9 cellular contexts compared by ENCODE assay signal in the genomic region with DNA sequence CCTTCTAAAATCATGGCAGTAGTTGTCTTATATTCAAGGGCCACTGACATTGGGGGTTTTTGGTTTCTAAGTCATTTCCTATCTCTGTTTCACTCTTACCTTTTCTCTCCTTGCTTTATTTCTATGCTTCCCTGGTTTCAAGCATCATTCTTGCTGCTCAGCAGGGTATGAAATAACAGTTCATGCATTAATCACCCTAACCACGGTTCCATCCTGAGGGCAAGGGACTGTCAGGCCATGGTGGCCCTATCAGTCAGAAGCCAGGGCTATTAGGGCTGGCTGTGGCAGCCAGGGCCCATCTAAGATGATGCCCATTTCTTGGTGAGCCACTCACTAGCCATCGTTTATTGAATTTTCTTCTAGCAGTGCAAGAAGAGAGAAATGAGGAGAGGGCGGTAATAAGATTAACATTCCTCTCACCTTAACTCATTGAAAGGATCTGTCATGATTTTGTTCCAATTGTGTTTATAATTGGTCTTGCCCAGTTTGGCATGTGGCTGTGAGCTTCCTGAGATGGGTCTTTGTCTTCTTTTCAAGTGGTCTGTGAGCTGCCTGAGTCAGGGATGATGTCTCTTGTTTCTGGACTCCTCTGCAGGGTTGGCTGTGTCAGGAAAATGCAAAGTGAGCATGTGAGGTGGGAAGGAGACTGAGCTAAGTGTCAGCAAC. TPM values are rescaled to one million over a fixed set of nuclear protein-coding genes. Genes with fewer than 3 reads are reported as not detected.
A peak's percentile ranks its signal among the peaks of the same experiment; 100 is the strongest.
DNase-seq lines count a peak whose midpoint lies in the region; ATAC-seq and TF ChIP-seq lines count a peak whose summit lies in the region.
"Had no signal": no experiment of that assay in that cellular context is flagged by ENCODE, and none has a peak within 500 bp of the region (broad histone marks: within the 10 kb centered on the region; RNA-seq: fewer than 3 reads in every experiment).

No MANE protein-coding gene starts in this region.

- CTCF ChIA-PET in SK-N-SH (lab: Yijun Ruan, JAX), result interaction anchor here (0.6 to 1.4 kb wide), 5 partner anchors 13 to 175 kb away, joined by 3 to 5 read pairs (median 3); no protein-coding TSS in a partner anchor

- H3K36me3 ChIP-seq in SK-N-SH (replicated peaks in 1 of 2; ENCODE audit: control insufficient read depth in 1 of 2, insufficient read depth in 2 of 2, low read length in 1 of 2) (no peaks in the 10 kb centered on the region), mucosa of rectum (ENCODE audit: control insufficient read depth in 2 of 2, insufficient read depth in 2 of 2, low read length in 2 of 2) (no peaks in the 10 kb centered on the region), BE2C (no peaks in the 10 kb centered on the region; the same call in 1 of the 2 replicates)
- H3K36me3 ChIP-seq: left lung had no signal

- no peaks in the 10 kb centered on the region for H4K20me1 ChIP-seq in SK-N-SH (ENCODE audit: insufficient read depth)

- H3K9ac ChIP-seq in SK-N-SH (no peak overlapping the region), mucosa of rectum (ENCODE audit: low read depth in 1 of 2, low read length in 2 of 2) (peak overlapping the region in 1 of 2 donors; percentile 34)

- peaks cover 30 to 41% of the 10 kb centered on the region in 2 experiments for H3K4me1 ChIP-seq in SK-N-SH (ENCODE audit: control insufficient read depth in 1 of 2, insufficient read depth in 2 of 2, low read depth in 1 of 2, low read length in 1 of 2)
- peaks cover 55 to 74% of the 10 kb centered on the region in 2 donors for H3K4me1 ChIP-seq in mucosa of rectum (ENCODE audit: control insufficient read depth in 2 of 2, insufficient read depth in 2 of 2, low read length in 2 of 2)
- H3K4me1 ChIP-seq in BE2C, result peaks cover 8% of the 10 kb centered on the region; the same call in 1 of the 2 replicates

- H3K9me2 ChIP-seq in SK-N-SH, result no peaks in the 10 kb centered on the region

- no peaks in the 10 kb centered on the region; the same call in 1 of the 2 replicates for H3K79me2 ChIP-seq in SK-N-SH (ENCODE audit: insufficient read depth)

- 0 out of 4 replicates have a peak, but pooled peaks of 1 of the 2 experiments have one; percentile 12 for TF ChIP-seq EP300 in SK-N-SH (IDR thresholded peaks at IDR 0.05; ENCODE audit: borderline replicate concordance in 1 of 2, low read depth in 1 of 2, low read length in 1 of 2)

- DNase-seq in SK-N-SH (no peak), BE2C (no peak), DMS79 treated with DMSO at 0.1 percent for 48 hours (lab: John Stamatoyannopoulos, UW) (no peak), C1 segment of cervical spinal cord (lab: John Stamatoyannopoulos, UW) (no peak), NCI-H2107 (lab: John Stamatoyannopoulos, UW) (no peak)
- DNase-seq: left lung had no signal

- no peak for TF ChIP-seq POLR2A in GM18505 (IDR thresholded peaks at IDR 0.05; ENCODE audit: borderline replicate concordance, extremely low read depth, insufficient read depth, insufficient read length)

- H3K9me3 ChIP-seq in SK-N-SH, result no peaks in the 10 kb centered on the region
- H3K9me3 ChIP-seq in mucosa of rectum (ENCODE audit: control insufficient read depth in 2 of 2, low read length in 2 of 2), result no peaks in the 10 kb centered on the region
- no peaks in the 10 kb centered on the region for H3K9me3 ChIP-seq in BE2C
- H3K9me3 ChIP-seq: left lung had no signal

- POLR2A ChIA-PET in SK-N-SH (lab: Yijun Ruan, JAX), result no interaction called here

- TF ChIP-seq CTCF in SK-N-SH (IDR thresholded peaks at IDR 0.05) (no peak), BE2C (IDR thresholded peaks at IDR 0.05; ENCODE audit: low read depth, low read length) (no peak)

- peaks cover 35% of the 10 kb centered on the region for H3F3A ChIP-seq in SK-N-SH (replicated peaks; ENCODE audit: insufficient read depth)

- H3K4me3 ChIP-seq in SK-N-SH (ENCODE audit: low read depth in 2 of 2, low read length in 1 of 2) (no peak overlapping the region), mucosa of rectum (ENCODE audit: low read length in 2 of 2) (no peak overlapping the region), BE2C (ENCODE audit: low read depth, low read length) (no peak overlapping the region)
- H3K4me3 ChIP-seq: left lung had no signal

- H3K27ac ChIP-seq in SK-N-SH (ENCODE audit: low read depth in 2 of 2, low read length in 1 of 2) (peak overlapping the region; percentile 56 to 86; a peak in 3 of 4 replicates), mucosa of rectum (ENCODE audit: low read depth in 2 of 2, low read length in 2 of 2) (peak overlapping the region; percentile 70 to 82)

- no peak overlapping the region for H2AFZ ChIP-seq in SK-N-SH (ENCODE audit: low read depth)

- TF ChIP-seq RAD21 in SK-N-SH (IDR thresholded peaks at IDR 0.05; ENCODE audit: low read length), result no peak

- H3K4me2 ChIP-seq in SK-N-SH, result peak overlapping the region; percentile 60

- H3K27me3 ChIP-seq in SK-N-SH (ENCODE audit: insufficient read depth) (no peaks in the 10 kb centered on the region), mucosa of rectum (ENCODE audit: control insufficient read depth in 2 of 2, insufficient read depth in 2 of 2, low read length in 2 of 2) (no peaks in the 10 kb centered on the region), BE2C (no peaks in the 10 kb centered on the region)
- H3K27me3 ChIP-seq: left lung had no signal

- WGBS in SK-N-SH (ENCODE audit: low lambda C conversion rate), result 40% methylated on average over 3 of the region's 3 CpGs

- ATAC-seq in GM18505 (IDR thresholded peaks at IDR 0.05; ENCODE audit: unreplicated experiment) (peak; percentile 74), GM21825 (IDR thresholded peaks at IDR 0.05; ENCODE audit: unreplicated experiment) (peak; percentile 67)

TF ChIP-seq in SK-N-SH, 30 proteins besides CTCF, POLR2A, EP300 and RAD21:
- TF ChIP-seq PBX3 (IDR thresholded peaks at IDR 0.05) (peak; percentile 55; the same call in 1 of the 2 replicates), FOSL2 (IDR thresholded peaks at IDR 0.05; ENCODE audit: borderline replicate concordance, low read depth) (peak; percentile 15; the same call in 1 of the 2 replicates), SMC3 (IDR thresholded peaks at IDR 0.05; ENCODE audit: low read depth, low read length) (no peak), RFX5 (IDR thresholded peaks at IDR 0.05; ENCODE audit: low read length) (no peak), MAX (IDR thresholded peaks at IDR 0.05; ENCODE audit: low read depth) (peak; percentile 11; the same call in 1 of the 2 replicates), SIN3A (IDR thresholded peaks at IDR 0.05; ENCODE audit: borderline replicate concordance, low read depth, low read length) (no peak), TCF12 (IDR thresholded peaks at IDR 0.05) (peak; percentile 39; the same call in 1 of the 2 replicates), CHD2 (IDR thresholded peaks at IDR 0.05; ENCODE audit: low read length, partially characterized antibody) (no peak), JUND (IDR thresholded peaks at IDR 0.05) (peak; percentile 9; the same call in 1 of the 2 replicates)

RNA-seq across cellular contexts. Expression of gene CYSTM1, which starts 45.2 kb away (rescaled TPM):
- polyA plus RNA-seq in SK-N-SH (2012; rRNA removed), result 27.1 and 29.3 TPM in 2 replicates
- 22.0 and 22.6 TPM in 2 replicates for polyA plus RNA-seq in SK-N-SH (2012; cell fraction: cytosol; rRNA removed)
- 9.9 and 20.2 TPM in 2 replicates for polyA plus RNA-seq in SK-N-SH (2012; cell fraction: nucleus; rRNA removed)
- polyA plus RNA-seq in BE2C (2012; ENCODE audit: insufficient read depth, insufficient read length, low read depth), result 72.8 TPM
